ENCODE assay signal across 25 cellular contexts in the genomic region with DNA sequence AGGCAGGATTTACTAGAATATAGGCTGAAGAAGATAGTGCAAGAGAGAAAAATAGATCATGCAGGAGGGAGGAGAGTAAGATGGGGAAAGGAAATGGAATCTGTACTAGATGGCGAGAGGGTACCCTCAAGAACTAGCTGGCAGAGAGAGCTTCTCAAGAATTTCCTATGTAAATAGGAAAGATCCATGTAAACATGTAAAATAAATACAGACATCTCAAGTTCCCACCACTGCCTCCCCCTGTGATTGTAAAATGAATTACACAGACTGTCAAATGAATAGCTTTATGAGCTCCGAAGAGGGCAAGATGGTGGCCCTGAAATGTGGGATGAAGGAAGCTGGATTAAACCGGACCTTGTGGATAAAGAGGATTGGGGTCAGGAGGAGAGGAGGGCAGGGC.
DNase-seq lines count a peak whose midpoint lies in the region; ATAC-seq and TF ChIP-seq lines count a peak whose summit lies in the region.
"Had no signal": no experiment of that assay in that cellular context is flagged by ENCODE, and none has a peak within 500 bp of the region (broad histone marks: within the 10 kb centered on the region; RNA-seq: fewer than 3 reads in every experiment).

No MANE protein-coding gene starts in this region.

- ATAC-seq in left lung (peak; percentile 35), left colon (no peak)
- ATAC-seq: activated naive CD4-positive, alpha-beta T cell treated with anti-CD3 and anti-CD28 coated beads, Interleukin-2, amount 50 U/mL, for 72 hours; effector memory CD8-positive, alpha-beta T cell; mucosa of descending colon; natural killer cell treated with Interleukin-12 subunit alpha and Interleukin-12 subunit beta and Interleukin-15 and Interleukin-18, amount 100 ng/mL, for 72 hours; stimulated activated naive B cell treated with anti-CD40 and anti-IgM and Interleukin-4, amounts not matched to agents 10 μg/mL and 1 μg/mL and 100 μg/mL, for 72 hours had no signal

- no peak for TF ChIP-seq POLR2A in uterus (IDR thresholded peaks at IDR 0.05)

- H3K27me3 ChIP-seq in adipocyte (replicated peaks; ENCODE audit: control insufficient read depth, insufficient read depth, low read length) (no peaks in the 10 kb centered on the region), left lung (no peaks in the 10 kb centered on the region), uterus (no peaks in the 10 kb centered on the region)

- H3K27ac ChIP-seq in left lung (no peak overlapping the region), uterus (peak overlapping the region; percentile 67 to 68)
- H3K27ac ChIP-seq: lower lobe of right lung, RWPE1, WERI-Rb-1 had no signal

- TF ChIP-seq CTCF in left lung (IDR thresholded peaks at IDR 0.05) (no peak), uterus (IDR thresholded peaks at IDR 0.05) (no peak)

- H3K9me3 ChIP-seq in adipocyte (ENCODE audit: control insufficient read depth, low read length): no peaks in the 10 kb centered on the region
- H3K9me3 ChIP-seq in left lung: no peaks in the 10 kb centered on the region
- no peaks in the 10 kb centered on the region for H3K9me3 ChIP-seq in uterus
- H3K9me3 ChIP-seq: lower lobe of right lung, mucosa of descending colon had no signal

- DNase-seq in NCI-H1417 (lab: John Stamatoyannopoulos, UW): peak in 2 of 3 experiments; percentile 6 to 7
- no peak for DNase-seq in NCI-H1417 treated with DMSO at 0.1 percent for 48 hours (lab: John Stamatoyannopoulos, UW)
- peak; percentile 39 for DNase-seq in adipocyte (ENCODE audit: low read depth)
- no peak for DNase-seq in left lung
- no peak for DNase-seq in uterus
- no peak for DNase-seq in left colon
- no peak for DNase-seq in NCI-H2029 (lab: John Stamatoyannopoulos, UW)
- DNase-seq in activated T-cell treated with anti-CD3 and anti-CD28 coated beads, Interleukin-2, amount 50 U/mL, for 1 hour: no peak
- DNase-seq: 8988T; activated CD4-positive, alpha-beta T cell treated with anti-CD3 and anti-CD28 coated beads for 4 hours; AML-193; aorta; CD4-positive, alpha-beta memory T cell; effector memory CD8-positive, alpha-beta T cell; lower lobe of right lung; mucosa of descending colon; NCI-H146; NCI-H2171; stimulated activated naive B cell treated with anti-CD40 and anti-IgM and Interleukin-4, amounts not matched to agents 10 μg/mL and 1 μg/mL and 100 μg/mL, for 72 hours; substantia nigra; T1000; WERI-Rb-1 had no signal

- H3K4me3 ChIP-seq in adipocyte (ENCODE audit: low read length): no peak overlapping the region
- H3K4me3 ChIP-seq in left lung: no peak overlapping the region
- no peak overlapping the region for H3K4me3 ChIP-seq in uterus
- H3K4me3 ChIP-seq: lower lobe of right lung, mucosa of descending colon had no signal

- H3K9ac ChIP-seq in adipocyte (ENCODE audit: low read length): peak overlapping the region; percentile 20

- H3K4me1 ChIP-seq in adipocyte (ENCODE audit: control insufficient read depth, insufficient read depth, low read length) (peaks cover 19% of the 10 kb centered on the region), left lung (no peaks in the 10 kb centered on the region), uterus (no peaks in the 10 kb centered on the region)

- H3K36me3 ChIP-seq in adipocyte (ENCODE audit: control insufficient read depth, insufficient read depth, low read length, severe bottlenecking) (peaks cover 11% of the 10 kb centered on the region), left lung (no peaks in the 10 kb centered on the region), uterus (no peaks in the 10 kb centered on the region)
- H3K36me3 ChIP-seq: lower lobe of right lung, WERI-Rb-1 had no signal

- intact Hi-C loops in left lung (cut with DNase I): no loop called here
- intact Hi-C loops in uterus (cut with DNase I; ENCODE audit: low total_unique reads): no loop called here
- intact Hi-C loops in left colon (cut with DNase I, micrococcal nuclease): no loop called here

Comparison
In these comparisons a context has a peak if more than half of its experiments do, and no peak if none do; other contexts are left out.
1. DNase-seq: peak in NCI-H1417 (2 of 3) and adipocyte (single experiment); none in NCI-H1417 treated with DMSO at 0.1 percent for 48 hours (single experiment), left lung (0 of 2), uterus (0 of 2), left colon (0 of 2), NCI-H2029 (single experiment) and activated T-cell treated with anti-CD3 and anti-CD28 coated beads, Interleukin-2, amount 50 U/mL, for 1 hour (single experiment).
2. H3K27ac ChIP-seq: peak in uterus (2 of 2); none in left lung (0 of 2).